In the genomic region with DNA sequence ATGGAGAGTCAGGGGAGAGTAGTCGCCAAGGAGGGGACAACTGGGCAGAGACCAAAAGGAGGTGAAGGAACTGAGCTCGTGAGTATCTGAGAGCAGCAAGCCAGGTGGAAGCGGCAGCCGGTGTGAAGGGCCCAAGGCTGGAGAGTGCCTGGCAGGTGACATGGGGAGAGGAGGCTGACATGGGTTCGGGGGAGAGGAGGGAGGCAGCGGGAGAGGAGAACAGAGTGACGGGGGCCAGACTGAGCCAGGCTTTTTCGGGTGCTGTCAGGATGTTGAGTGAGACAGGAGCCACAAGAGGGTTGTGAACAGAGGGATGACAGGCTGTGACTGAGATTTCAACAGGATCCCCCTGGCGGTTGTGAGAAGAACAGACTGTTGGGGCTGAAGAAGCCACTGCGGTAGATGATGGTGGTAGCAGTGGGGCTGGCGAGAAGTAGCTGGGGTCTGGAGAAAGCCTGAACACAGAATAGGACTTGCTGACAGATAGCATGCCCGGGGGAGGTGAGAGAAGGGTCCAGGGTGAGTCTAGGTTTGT, we compare ENCODE assay signal across 6 cellular contexts. TPM values are rescaled to one million over a fixed set of nuclear protein-coding genes. Genes with fewer than 3 reads are reported as not detected.
A peak's percentile ranks its signal among the peaks of the same experiment; 100 is the strongest.
DNase-seq lines count a peak whose midpoint lies in the region; ATAC-seq and TF ChIP-seq lines count a peak whose summit lies in the region.

No MANE protein-coding gene starts in this region.

- POLR2A ChIA-PET in CD8-positive, alpha-beta T cell (lab: Charles Lee) = no interaction called here

- no peaks in the 10 kb centered on the region for H3F3A ChIP-seq in OCI-LY1 (ENCODE audit: insufficient read depth, low read length)

- CTCF ChIA-PET in CD8-positive, alpha-beta T cell (lab: Charles Lee) = interaction anchor here (1.5 kb wide), 1 partner anchor 122 kb away, joined by 5 read pairs; no protein-coding TSS in a partner anchor

- H3K4me2 ChIP-seq in OCI-LY1 (ENCODE audit: low read length) = no peak overlapping the region

- no peaks in the 10 kb centered on the region for H3K79me2 ChIP-seq in OCI-LY1 (ENCODE audit: insufficient read depth, low read length)

- no peak for TF ChIP-seq POLR2A in GM18505 (IDR thresholded peaks at IDR 0.05; ENCODE audit: borderline replicate concordance, extremely low read depth, insufficient read depth, insufficient read length)

- H3K27me3 Mint-ChIP-seq in CD8-positive, alpha-beta T cell (ENCODE audit: low read depth) = no peaks in the 10 kb centered on the region

- H3K36me3 Mint-ChIP-seq in CD8-positive, alpha-beta T cell = peaks cover 54% of the 10 kb centered on the region

- no peak for TF ChIP-seq CTCF in CD8-positive, alpha-beta T cell (IDR thresholded peaks at IDR 0.05)
- TF ChIP-seq CTCF in OCI-LY1 (IDR thresholded peaks at IDR 0.05; ENCODE audit: low read length) = peak; percentile 46

- no peaks in the 10 kb centered on the region for H3K9me3 ChIP-seq in CD8-positive, alpha-beta T cell (ENCODE audit: low read length)
- no peaks in the 10 kb centered on the region for H3K9me3 ChIP-seq in OCI-LY1 (ENCODE audit: low read length)

- H3K9me3 Mint-ChIP-seq in CD8-positive, alpha-beta T cell = no peaks in the 10 kb centered on the region

- H4K20me1 ChIP-seq in OCI-LY1 (ENCODE audit: insufficient read depth, low read length) = no peaks in the 10 kb centered on the region

- no peak overlapping the region for H3K27ac ChIP-seq in CD8-positive, alpha-beta T cell (ENCODE audit: low read depth, low read length)
- no peak overlapping the region for H3K27ac ChIP-seq in OCI-LY1 (ENCODE audit: low read depth, low read length, poor library complexity, severe bottlenecking)

- peaks cover 7% of the 10 kb centered on the region for H3K36me3 ChIP-seq in CD8-positive, alpha-beta T cell (ENCODE audit: insufficient read depth, low read length)
- peaks cover 45% of the 10 kb centered on the region for H3K36me3 ChIP-seq in OCI-LY1 (ENCODE audit: insufficient read depth, low read length)

- no peaks in the 10 kb centered on the region for H3K27me3 ChIP-seq in CD8-positive, alpha-beta T cell (ENCODE audit: insufficient read depth, low read length)
- H3K27me3 ChIP-seq in OCI-LY1 (ENCODE audit: insufficient read depth, low read length) = no peaks in the 10 kb centered on the region

- no peak for DNase-seq in CD8-positive, alpha-beta T cell
- no peak for DNase-seq in left cardiac atrium
- DNase-seq in NCI-H526 treated with DMSO at 0.1 percent for 48 hours (lab: John Stamatoyannopoulos, UW) = no peak

- no peaks in the 10 kb centered on the region for H3K9me2 ChIP-seq in OCI-LY1 (ENCODE audit: low read depth, low read length)

- peak; percentile 42 for ATAC-seq in CD8-positive, alpha-beta T cell
- peak; percentile 49 to 68 for ATAC-seq in left cardiac atrium
- ATAC-seq in GM18870 (IDR thresholded peaks at IDR 0.05; ENCODE audit: unreplicated experiment) = no peak
- no peak for ATAC-seq in GM18505 (IDR thresholded peaks at IDR 0.05; ENCODE audit: unreplicated experiment)

- H2AFZ ChIP-seq in OCI-LY1 (ENCODE audit: low read length) = no peak overlapping the region

- peaks cover 48% of the 10 kb centered on the region for H3K4me1 Mint-ChIP-seq in CD8-positive, alpha-beta T cell (ENCODE audit: low read depth)

- H3K9ac ChIP-seq in OCI-LY1 (ENCODE audit: low read length) = no peak overlapping the region

- no peak overlapping the region for H3K4me3 ChIP-seq in CD8-positive, alpha-beta T cell (ENCODE audit: low read depth, low read length)
- no peak overlapping the region for H3K4me3 ChIP-seq in OCI-LY1 (ENCODE audit: low read depth, low read length, poor library complexity, severe bottlenecking)

- no peak overlapping the region for H3K27ac Mint-ChIP-seq in CD8-positive, alpha-beta T cell

- H3K4me3 Mint-ChIP-seq in CD8-positive, alpha-beta T cell = no peak overlapping the region

- intact Hi-C loops in CD8-positive, alpha-beta T cell (cut with DNase I, micrococcal nuclease) = loop anchor here (1.0 to 10.0 kb wide), 4 partner anchors 82 to 500 kb away; a partner anchor contains a TSS
- intact Hi-C loops in left cardiac atrium (cut with DNase I) = loop anchor here in 1 of 2 donors (5.0 to 10.0 kb wide), 2 partner anchors 82 to 450 kb away; a partner anchor contains a TSS

- peaks cover 19% of the 10 kb centered on the region for H3K4me1 ChIP-seq in CD8-positive, alpha-beta T cell (ENCODE audit: insufficient read depth, low read length)
- H3K4me1 ChIP-seq in OCI-LY1 (ENCODE audit: insufficient read depth, low read length, severe bottlenecking) = peaks cover 15% of the 10 kb centered on the region

RNA-seq across cellular contexts. Expression of a gene that starts 5.7 kb away (rescaled TPM):
- 10 to 100 TPM; 33.6 to 41.2 TPM for total RNA-seq in CD8-positive, alpha-beta T cell
- 10 to 100 TPM; 18.5 to 32.2 TPM for total RNA-seq in left cardiac atrium

RNA-seq across cellular contexts. Expression of a gene that starts 14.4 kb away (rescaled TPM):
- 100 to 1,000 TPM; 202 TPM for total RNA-seq in CD8-positive, alpha-beta T cell
- total RNA-seq in left cardiac atrium = 10 to 100 TPM; 89.6 to 99.9 TPM

RNA-seq across cellular contexts. Expression of a gene that starts 14.9 kb away (rescaled TPM):
- total RNA-seq in CD8-positive, alpha-beta T cell = 1 to 10 TPM; 4.8 to 6.2 TPM
- total RNA-seq in left cardiac atrium = 10 to 100 TPM in 1 of 2 donors, 1 to 10 TPM in 1; 3.9 to 10.9 TPM

RNA-seq across cellular contexts. Expression of a gene that starts 25.0 kb away (rescaled TPM):
- total RNA-seq in CD8-positive, alpha-beta T cell = under 1 TPM in 1 of 2 experiments, not detected in 1; 0.17 TPM
- 1 to 10 TPM; 4.4 to 7.0 TPM for total RNA-seq in left cardiac atrium

Comparison
In these comparisons a context has a peak if more than half of its experiments do, and no peak if none do; other contexts are left out.
1. ATAC-seq: peak in CD8-positive, alpha-beta T cell (single experiment) and left cardiac atrium (2 of 2); none in GM18870 (single experiment) and GM18505 (single experiment).